1 cellular context compared by ENCODE assay signal in genomic region chr17:57440522-57441269, GRCh38.
TF ChIP-seq lines count a peak whose summit lies in the region.

No MANE protein-coding gene starts in this region.

TF ChIP-seq in K562, 482 proteins besides CTCF, POLR2A, EP300 and RAD21 (continued from another document and continues in another):
- TF ChIP-seq, protein P1, sequence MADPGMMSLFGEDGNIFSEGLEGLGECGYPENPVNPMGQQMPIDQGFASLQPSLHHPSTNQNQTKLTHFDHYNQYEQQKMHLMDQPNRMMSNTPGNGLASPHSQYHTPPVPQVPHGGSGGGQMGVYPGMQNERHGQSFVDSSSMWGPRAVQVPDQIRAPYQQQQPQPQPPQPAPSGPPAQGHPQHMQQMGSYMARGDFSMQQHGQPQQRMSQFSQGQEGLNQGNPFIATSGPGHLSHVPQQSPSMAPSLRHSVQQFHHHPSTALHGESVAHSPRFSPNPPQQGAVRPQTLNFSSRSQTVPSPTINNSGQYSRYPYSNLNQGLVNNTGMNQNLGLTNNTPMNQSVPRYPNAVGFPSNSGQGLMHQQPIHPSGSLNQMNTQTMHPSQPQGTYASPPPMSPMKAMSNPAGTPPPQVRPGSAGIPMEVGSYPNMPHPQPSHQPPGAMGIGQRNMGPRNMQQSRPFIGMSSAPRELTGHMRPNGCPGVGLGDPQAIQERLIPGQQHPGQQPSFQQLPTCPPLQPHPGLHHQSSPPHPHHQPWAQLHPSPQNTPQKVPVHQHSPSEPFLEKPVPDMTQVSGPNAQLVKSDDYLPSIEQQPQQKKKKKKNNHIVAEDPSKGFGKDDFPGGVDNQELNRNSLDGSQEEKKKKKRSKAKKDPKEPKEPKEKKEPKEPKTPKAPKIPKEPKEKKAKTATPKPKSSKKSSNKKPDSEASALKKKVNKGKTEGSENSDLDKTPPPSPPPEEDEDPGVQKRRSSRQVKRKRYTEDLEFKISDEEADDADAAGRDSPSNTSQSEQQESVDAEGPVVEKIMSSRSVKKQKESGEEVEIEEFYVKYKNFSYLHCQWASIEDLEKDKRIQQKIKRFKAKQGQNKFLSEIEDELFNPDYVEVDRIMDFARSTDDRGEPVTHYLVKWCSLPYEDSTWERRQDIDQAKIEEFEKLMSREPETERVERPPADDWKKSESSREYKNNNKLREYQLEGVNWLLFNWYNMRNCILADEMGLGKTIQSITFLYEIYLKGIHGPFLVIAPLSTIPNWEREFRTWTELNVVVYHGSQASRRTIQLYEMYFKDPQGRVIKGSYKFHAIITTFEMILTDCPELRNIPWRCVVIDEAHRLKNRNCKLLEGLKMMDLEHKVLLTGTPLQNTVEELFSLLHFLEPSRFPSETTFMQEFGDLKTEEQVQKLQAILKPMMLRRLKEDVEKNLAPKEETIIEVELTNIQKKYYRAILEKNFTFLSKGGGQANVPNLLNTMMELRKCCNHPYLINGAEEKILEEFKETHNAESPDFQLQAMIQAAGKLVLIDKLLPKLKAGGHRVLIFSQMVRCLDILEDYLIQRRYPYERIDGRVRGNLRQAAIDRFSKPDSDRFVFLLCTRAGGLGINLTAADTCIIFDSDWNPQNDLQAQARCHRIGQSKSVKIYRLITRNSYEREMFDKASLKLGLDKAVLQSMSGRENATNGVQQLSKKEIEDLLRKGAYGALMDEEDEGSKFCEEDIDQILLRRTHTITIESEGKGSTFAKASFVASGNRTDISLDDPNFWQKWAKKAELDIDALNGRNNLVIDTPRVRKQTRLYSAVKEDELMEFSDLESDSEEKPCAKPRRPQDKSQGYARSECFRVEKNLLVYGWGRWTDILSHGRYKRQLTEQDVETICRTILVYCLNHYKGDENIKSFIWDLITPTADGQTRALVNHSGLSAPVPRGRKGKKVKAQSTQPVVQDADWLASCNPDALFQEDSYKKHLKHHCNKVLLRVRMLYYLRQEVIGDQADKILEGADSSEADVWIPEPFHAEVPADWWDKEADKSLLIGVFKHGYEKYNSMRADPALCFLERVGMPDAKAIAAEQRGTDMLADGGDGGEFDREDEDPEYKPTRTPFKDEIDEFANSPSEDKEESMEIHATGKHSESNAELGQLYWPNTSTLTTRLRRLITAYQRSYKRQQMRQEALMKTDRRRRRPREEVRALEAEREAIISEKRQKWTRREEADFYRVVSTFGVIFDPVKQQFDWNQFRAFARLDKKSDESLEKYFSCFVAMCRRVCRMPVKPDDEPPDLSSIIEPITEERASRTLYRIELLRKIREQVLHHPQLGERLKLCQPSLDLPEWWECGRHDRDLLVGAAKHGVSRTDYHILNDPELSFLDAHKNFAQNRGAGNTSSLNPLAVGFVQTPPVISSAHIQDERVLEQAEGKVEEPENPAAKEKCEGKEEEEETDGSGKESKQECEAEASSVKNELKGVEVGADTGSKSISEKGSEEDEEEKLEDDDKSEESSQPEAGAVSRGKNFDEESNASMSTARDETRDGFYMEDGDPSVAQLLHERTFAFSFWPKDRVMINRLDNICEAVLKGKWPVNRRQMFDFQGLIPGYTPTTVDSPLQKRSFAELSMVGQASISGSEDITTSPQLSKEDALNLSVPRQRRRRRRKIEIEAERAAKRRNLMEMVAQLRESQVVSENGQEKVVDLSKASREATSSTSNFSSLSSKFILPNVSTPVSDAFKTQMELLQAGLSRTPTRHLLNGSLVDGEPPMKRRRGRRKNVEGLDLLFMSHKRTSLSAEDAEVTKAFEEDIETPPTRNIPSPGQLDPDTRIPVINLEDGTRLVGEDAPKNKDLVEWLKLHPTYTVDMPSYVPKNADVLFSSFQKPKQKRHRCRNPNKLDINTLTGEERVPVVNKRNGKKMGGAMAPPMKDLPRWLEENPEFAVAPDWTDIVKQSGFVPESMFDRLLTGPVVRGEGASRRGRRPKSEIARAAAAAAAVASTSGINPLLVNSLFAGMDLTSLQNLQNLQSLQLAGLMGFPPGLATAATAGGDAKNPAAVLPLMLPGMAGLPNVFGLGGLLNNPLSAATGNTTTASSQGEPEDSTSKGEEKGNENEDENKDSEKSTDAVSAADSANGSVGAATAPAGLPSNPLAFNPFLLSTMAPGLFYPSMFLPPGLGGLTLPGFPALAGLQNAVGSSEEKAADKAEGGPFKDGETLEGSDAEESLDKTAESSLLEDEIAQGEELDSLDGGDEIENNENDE (IDR thresholded peaks at IDR 0.05; ENCODE audit: low read depth, low read length): no peak
- no peak for TF ChIP-seq THRB (CRISPR knock-in tag; conservative IDR thresholded peaks at IDR 0.05)
- TF ChIP-seq, protein P2, sequence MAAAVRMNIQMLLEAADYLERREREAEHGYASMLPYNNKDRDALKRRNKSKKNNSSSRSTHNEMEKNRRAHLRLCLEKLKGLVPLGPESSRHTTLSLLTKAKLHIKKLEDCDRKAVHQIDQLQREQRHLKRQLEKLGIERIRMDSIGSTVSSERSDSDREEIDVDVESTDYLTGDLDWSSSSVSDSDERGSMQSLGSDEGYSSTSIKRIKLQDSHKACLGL (CRISPR knock-in tag; IDR thresholded peaks at IDR 0.05; ENCODE audit: borderline replicate concordance, poor library complexity, severe bottlenecking): no peak
- TF ChIP-seq ZNF134 (CRISPR knock-in tag; conservative IDR thresholded peaks at IDR 0.05): no peak
- TF ChIP-seq KLF13 (tag; IDR thresholded peaks at IDR 0.05; ENCODE audit: borderline replicate concordance, low read depth): no peak
- no peak for TF ChIP-seq ZNF644 (tag; IDR thresholded peaks at IDR 0.05; ENCODE audit: low read depth)
- no peak for TF ChIP-seq HMG20A (CRISPR knock-in tag; conservative IDR thresholded peaks at IDR 0.05)
- TF ChIP-seq, protein P3, sequence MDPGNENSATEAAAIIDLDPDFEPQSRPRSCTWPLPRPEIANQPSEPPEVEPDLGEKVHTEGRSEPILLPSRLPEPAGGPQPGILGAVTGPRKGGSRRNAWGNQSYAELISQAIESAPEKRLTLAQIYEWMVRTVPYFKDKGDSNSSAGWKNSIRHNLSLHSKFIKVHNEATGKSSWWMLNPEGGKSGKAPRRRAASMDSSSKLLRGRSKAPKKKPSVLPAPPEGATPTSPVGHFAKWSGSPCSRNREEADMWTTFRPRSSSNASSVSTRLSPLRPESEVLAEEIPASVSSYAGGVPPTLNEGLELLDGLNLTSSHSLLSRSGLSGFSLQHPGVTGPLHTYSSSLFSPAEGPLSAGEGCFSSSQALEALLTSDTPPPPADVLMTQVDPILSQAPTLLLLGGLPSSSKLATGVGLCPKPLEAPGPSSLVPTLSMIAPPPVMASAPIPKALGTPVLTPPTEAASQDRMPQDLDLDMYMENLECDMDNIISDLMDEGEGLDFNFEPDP (CRISPR knock-in tag; IDR thresholded peaks at IDR 0.05): no peak
- TF ChIP-seq, protein P4, sequence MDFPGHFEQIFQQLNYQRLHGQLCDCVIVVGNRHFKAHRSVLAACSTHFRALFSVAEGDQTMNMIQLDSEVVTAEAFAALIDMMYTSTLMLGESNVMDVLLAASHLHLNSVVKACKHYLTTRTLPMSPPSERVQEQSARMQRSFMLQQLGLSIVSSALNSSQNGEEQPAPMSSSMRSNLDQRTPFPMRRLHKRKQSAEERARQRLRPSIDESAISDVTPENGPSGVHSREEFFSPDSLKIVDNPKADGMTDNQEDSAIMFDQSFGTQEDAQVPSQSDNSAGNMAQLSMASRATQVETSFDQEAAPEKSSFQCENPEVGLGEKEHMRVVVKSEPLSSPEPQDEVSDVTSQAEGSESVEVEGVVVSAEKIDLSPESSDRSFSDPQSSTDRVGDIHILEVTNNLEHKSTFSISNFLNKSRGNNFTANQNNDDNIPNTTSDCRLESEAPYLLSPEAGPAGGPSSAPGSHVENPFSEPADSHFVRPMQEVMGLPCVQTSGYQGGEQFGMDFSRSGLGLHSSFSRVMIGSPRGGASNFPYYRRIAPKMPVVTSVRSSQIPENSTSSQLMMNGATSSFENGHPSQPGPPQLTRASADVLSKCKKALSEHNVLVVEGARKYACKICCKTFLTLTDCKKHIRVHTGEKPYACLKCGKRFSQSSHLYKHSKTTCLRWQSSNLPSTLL (IDR thresholded peaks at IDR 0.05): no peak
- no peak for TF ChIP-seq ZNF57 (CRISPR knock-in tag; IDR thresholded peaks at IDR 0.05)
- TF ChIP-seq E2F8 (IDR thresholded peaks at IDR 0.05; ENCODE audit: low read depth, partially characterized antibody): no peak
- no peak for TF ChIP-seq ZNF586 (CRISPR knock-in tag; conservative IDR thresholded peaks at IDR 0.05)
- TF ChIP-seq STAG1 (CRISPR knock-in tag; IDR thresholded peaks at IDR 0.05; ENCODE audit: borderline replicate concordance): peak; percentile 33; the same call in 1 of the 2 replicates
- no peak for TF ChIP-seq RFX1 (IDR thresholded peaks at IDR 0.05)
- TF ChIP-seq ZFP1 (CRISPR knock-in tag; IDR thresholded peaks at IDR 0.05): no peak
- no peak for TF ChIP-seq ZNF41 (CRISPR knock-in tag; conservative IDR thresholded peaks at IDR 0.05)
- TF ChIP-seq KLF10 (CRISPR knock-in tag; IDR thresholded peaks at IDR 0.05): no peak
- TF ChIP-seq TFE3 (CRISPR knock-in tag; IDR thresholded peaks at IDR 0.05): no peak
- TF ChIP-seq NFYB (IDR thresholded peaks at IDR 0.05; ENCODE audit: extremely low read depth, insufficient read length): no peak
- no peak for TF ChIP-seq TBP (optimal IDR thresholded peaks at IDR 0.05; ENCODE audit: low read depth, low read length)
- peak; percentile 69 for TF ChIP-seq EGR1 (conservative IDR thresholded peaks at IDR 0.05)
- TF ChIP-seq SREBF2 (CRISPR knock-in tag; IDR thresholded peaks at IDR 0.05): no peak
- TF ChIP-seq THAP12 (CRISPR knock-in tag; IDR thresholded peaks at IDR 0.05): no peak
- TF ChIP-seq TEAD4 (IDR thresholded peaks at IDR 0.05; ENCODE audit: low read length): no peak
- peak; percentile 24; the same call in 1 of the 2 replicates for TF ChIP-seq TEAD4 (CRISPR knock-in tag; IDR thresholded peaks at IDR 0.05; ENCODE audit: borderline replicate concordance)
